27 cellular contexts compared by ENCODE assay signal in the genomic region with DNA sequence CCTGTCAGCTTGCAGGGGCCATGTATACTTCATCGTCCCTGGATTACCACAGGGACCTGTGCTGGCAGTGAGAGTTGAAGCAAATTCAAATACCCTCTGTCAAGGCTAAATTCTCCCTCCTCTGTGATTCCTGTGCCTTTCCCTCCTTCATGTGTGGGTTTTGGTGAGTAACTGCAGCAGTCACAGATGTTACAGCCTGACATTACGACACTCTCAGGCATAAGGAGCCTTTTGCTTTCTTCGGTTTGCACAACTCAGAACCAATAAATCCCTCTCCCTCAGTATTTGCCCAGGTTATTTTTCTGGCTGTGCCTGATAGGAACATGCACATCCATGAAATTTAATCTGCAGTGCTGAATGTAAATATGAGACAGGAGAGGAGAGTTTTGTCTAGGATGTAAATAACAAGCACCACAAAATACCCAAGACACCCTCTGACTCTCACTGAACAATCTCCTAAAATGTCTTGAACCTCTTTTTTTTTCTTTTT.
DNase-seq lines count a peak whose midpoint lies in the region; ATAC-seq and TF ChIP-seq lines count a peak whose summit lies in the region.
"Had no signal": no experiment of that assay in that cellular context is flagged by ENCODE, and none has a peak within 500 bp of the region (broad histone marks: within the 10 kb centered on the region; RNA-seq: fewer than 3 reads in every experiment).

No MANE protein-coding gene starts in this region.

- H3K27ac ChIP-seq in mammary epithelial cell (ENCODE audit: insufficient read depth, low read depth, low read length), result no peak overlapping the region
- H3K27ac ChIP-seq: BLaER1 treated with 17β-estradiol and CSF1 and Interleukin-3, amounts not matched to agents 10 nM and 100 nM; HL-60; PC-9; SJCRH30 had no signal

- H3K4me2 ChIP-seq in mammary epithelial cell (ENCODE audit: insufficient read depth, low read depth, low read length), result no peak overlapping the region
- H3K4me2 ChIP-seq: BLaER1 treated with 17β-estradiol and CSF1 and Interleukin-3, amounts not matched to agents 10 nM and 100 nM; PC-9 had no signal

- CTCF ChIA-PET in mammary epithelial cell (lab: Charles Lee; ENCODE audit: low non-redundant PET), result no interaction called here

- H3K36me3 ChIP-seq in mammary epithelial cell (ENCODE audit: insufficient read depth, low read length), result no peaks in the 10 kb centered on the region
- H3K36me3 ChIP-seq: BLaER1 treated with 17β-estradiol and CSF1 and Interleukin-3, amounts not matched to agents 10 nM and 100 nM; SJCRH30 had no signal

- H3K27ac Mint-ChIP-seq in neural crest cell (ENCODE audit: unreplicated experiment), result peak overlapping the region; percentile 79
- H3K27ac Mint-ChIP-seq: CD4-positive, alpha-beta T cell had no signal

- H3K9ac ChIP-seq in mammary epithelial cell (ENCODE audit: insufficient read depth, low read length), result no peak overlapping the region
- H3K9ac ChIP-seq: BLaER1 treated with 17β-estradiol and CSF1 and Interleukin-3, amounts not matched to agents 10 nM and 100 nM had no signal

- no peaks in the 10 kb centered on the region for H3K36me3 Mint-ChIP-seq in neural crest cell (ENCODE audit: low read depth)

- DNase-seq in NCI-H524 (lab: John Stamatoyannopoulos, UW), result peak; percentile 2 to 11
- DNase-seq in NCI-H524 treated with DMSO at 0.1 percent for 48 hours (lab: John Stamatoyannopoulos, UW), result no peak
- peak; percentile 3 for DNase-seq in NCI-H1694 (lab: John Stamatoyannopoulos, UW)
- DNase-seq in mammary epithelial cell, result peak; percentile 8
- DNase-seq in neural crest cell (ENCODE audit: low read depth, low spot score), result no peak
- no peak for DNase-seq in germinal center (ENCODE audit: low spot score)
- DNase-seq: CD4-positive, alpha-beta T cell; COR-L47; DMS79; EL; GDM1; NCI-H1105; NCI-H1436 treated with DMSO at 0.1 percent for 48 hours; NCI-H2029; NCI-H345; NCI-H510A treated with DMSO at 0.1 percent for 48 hours; NCI-H82; PC-9; SJCRH30 had no signal

- 84% methylated on average over 3 of the region's 3 CpGs for WGBS in mammary epithelial cell (ENCODE audit: low coverage, missing lambda C conversion rate)

- H2AFZ ChIP-seq in mammary epithelial cell (ENCODE audit: low read depth, low read length), result no peak overlapping the region
- H2AFZ ChIP-seq: PC-9 had no signal

- no peaks in the 10 kb centered on the region for H3K4me1 ChIP-seq in mammary epithelial cell (ENCODE audit: insufficient read depth, low read length)
- H3K4me1 ChIP-seq: BLaER1 treated with 17β-estradiol and CSF1 and Interleukin-3, amounts not matched to agents 10 nM and 100 nM; SJCRH30 had no signal

- H3K4me1 Mint-ChIP-seq in neural crest cell, result no peaks in the 10 kb centered on the region

- H4K20me1 ChIP-seq in mammary epithelial cell (ENCODE audit: insufficient read depth, low read length), result no peaks in the 10 kb centered on the region
- H4K20me1 ChIP-seq: BLaER1 treated with 17β-estradiol and CSF1 and Interleukin-3, amounts not matched to agents 10 nM and 100 nM had no signal

- no peaks in the 10 kb centered on the region for H3K27me3 Mint-ChIP-seq in neural crest cell (ENCODE audit: low read depth)
- H3K27me3 Mint-ChIP-seq: CD4-positive, alpha-beta T cell had no signal

- in situ Hi-C loops in mammary epithelial cell (cut with MboI; ENCODE audit: low sequenced_read_pairs in 2 of 2), result no loop called here

- H3K79me2 ChIP-seq in mammary epithelial cell (ENCODE audit: insufficient read depth, low read length), result no peaks in the 10 kb centered on the region

- no peak for TF ChIP-seq CTCF in mammary epithelial cell (conservative IDR thresholded peaks at IDR 0.05 in 1 of 2, IDR thresholded peaks at IDR 0.05 in 1 of 2; ENCODE audit: extremely low read depth in 1 of 2, insufficient read depth in 1 of 2, low read depth in 1 of 2, low read length in 2 of 2)
- TF ChIP-seq CTCF in neural crest cell (conservative IDR thresholded peaks at IDR 0.05), result no peak

- intact Hi-C loops in mammary epithelial cell (cut with micrococcal nuclease), result no loop called here

- H3K4me3 ChIP-seq in mammary epithelial cell (replicated peaks in 1 of 3; ENCODE audit: insufficient read depth in 1 of 3, low read depth in 2 of 3, low read length in 3 of 3), result no peak overlapping the region
- H3K4me3 ChIP-seq: BLaER1 treated with 17β-estradiol and CSF1 and Interleukin-3, amounts not matched to agents 10 nM and 100 nM; GM12878; PC-9; SJCRH30 had no signal

- no TSS peak for BruUV-seq in mammary epithelial cell (replicated peaks; lab: Mats Ljungman, UMichigan)

- peaks cover 3% of the 10 kb centered on the region for H3K27me3 ChIP-seq in mammary epithelial cell (ENCODE audit: insufficient read depth, low read length)
- H3K27me3 ChIP-seq: BLaER1 treated with 17β-estradiol and CSF1 and Interleukin-3, amounts not matched to agents 10 nM and 100 nM; SJCRH30 had no signal

- no peak for ATAC-seq in GM21381 (IDR thresholded peaks at IDR 0.05; ENCODE audit: unreplicated experiment)
- no peak for ATAC-seq in HG02981 (IDR thresholded peaks at IDR 0.05; ENCODE audit: unreplicated experiment)
- ATAC-seq: GM12878, HCT116, Right ventricle myocardium inferior, SK-N-SH treated with all-trans-retinoic acid at 6 μM for 48 hours had no signal

- H3K9me3 Mint-ChIP-seq in neural crest cell, result no peaks in the 10 kb centered on the region
- H3K9me3 Mint-ChIP-seq: CD4-positive, alpha-beta T cell had no signal

- H3K4me3 Mint-ChIP-seq in neural crest cell, result no peak overlapping the region
- H3K4me3 Mint-ChIP-seq: CD4-positive, alpha-beta T cell had no signal

- dilution Hi-C loops in mammary epithelial cell (cut with HindIII; ENCODE audit: low sequenced_read_pairs), result no loop called here

- H3K9me3 ChIP-seq in mammary epithelial cell (replicated peaks; ENCODE audit: insufficient read depth, low read length), result no peaks in the 10 kb centered on the region
- H3K9me3 ChIP-seq: BLaER1 treated with 17β-estradiol and CSF1 and Interleukin-3, amounts not matched to agents 10 nM and 100 nM; SJCRH30 had no signal

Comparison
In these comparisons a context has a peak if more than half of its experiments do, and no peak if none do; other contexts are left out.
1. DNase-seq: peak in NCI-H524 (2 of 2), NCI-H1694 (single experiment) and mammary epithelial cell (single experiment); none in NCI-H524 treated with DMSO at 0.1 percent for 48 hours (single experiment), neural crest cell (single experiment) and germinal center (single experiment).